7 cellular contexts compared by ENCODE assay signal in genomic region chr16:69601250-69601649, GRCh38.
"Had no signal": no experiment of that assay in that cellular context is flagged by ENCODE, and none has a peak within 500 bp of the region (broad histone marks: within the 10 kb centered on the region; RNA-seq: fewer than 3 reads in every experiment).

No MANE protein-coding gene starts in this region.

- H3K4me2 ChIP-seq: KMS-11 had no signal

- FAIRE-seq: HTR-8/SVneo, K562 had no signal

- H3K9ac ChIP-seq: KMS-11 had no signal

- ATAC-seq: K562 had no signal

- H3K27ac ChIP-seq: HL-60, KMS-11 had no signal

- DNase-seq: IMR-90, KBM-7, KG1 had no signal

- H3K4me3 ChIP-seq: K562 had no signal
